ENCODE assay signal across 13 cellular contexts in genomic region chr9:72454871-72455471, GRCh38.
DNase-seq lines count a peak whose midpoint lies in the region; ATAC-seq, FAIRE-seq and TF ChIP-seq lines count a peak whose summit lies in the region.
"Had no signal": no experiment of that assay in that cellular context is flagged by ENCODE, and none has a peak within 500 bp of the region (broad histone marks: within the 10 kb centered on the region; RNA-seq: fewer than 3 reads in every experiment).

No MANE protein-coding gene starts in this region.

- intact Hi-C loops in kidney (cut with DNase I), result no loop called here

- H3K27ac ChIP-seq in HUES48 (ENCODE audit: low read depth, low read length) (peak overlapping the region; percentile 94), kidney (ENCODE audit: low read depth in 2 of 2, low read length in 2 of 2) (peak overlapping the region; percentile 3 to 64), small intestine (ENCODE audit: low read depth in 1 of 2, low read length in 1 of 2) (no peak overlapping the region)

- H3K4me1 ChIP-seq in HUES48 (ENCODE audit: control insufficient read depth, insufficient read depth, low read length), result peaks cover 31% of the 10 kb centered on the region
- peaks cover 6 to 15% of the 10 kb centered on the region in 2 donors for H3K4me1 ChIP-seq in kidney (ENCODE audit: control insufficient read depth in 1 of 2, insufficient read depth in 1 of 2, low read depth in 1 of 2, low read length in 2 of 2)
- H3K4me1 ChIP-seq in small intestine (ENCODE audit: control insufficient read depth in 2 of 2, insufficient read depth in 1 of 2, low read depth in 1 of 2, low read length in 1 of 2), result no peaks in the 10 kb centered on the region

- H3K27ac Mint-ChIP-seq in type B pancreatic cell, result no peak overlapping the region
- H3K27ac Mint-ChIP-seq: activated naive CD8-positive, alpha-beta T cell treated with anti-CD3 and anti-CD28 coated beads, Interleukin-2, amount 10 ng/mL, durations not matched to agents 7 days and 5 days had no signal

- TF ChIP-seq POLR2A in GM12891 (IDR thresholded peaks at IDR 0.05; ENCODE audit: low read depth, low read length), result no peak

- H3K4me1 Mint-ChIP-seq in type B pancreatic cell (ENCODE audit: unreplicated experiment), result peaks cover 22% of the 10 kb centered on the region

- no peak for ATAC-seq in GM21825 (IDR thresholded peaks at IDR 0.05; ENCODE audit: unreplicated experiment)
- ATAC-seq: naive thymus-derived CD4-positive, alpha-beta T cell had no signal

- 53 to 59% (median 56%) methylated on average over 2 of the region's 2 CpGs for WGBS in small intestine, 3 donors

- no peaks in the 10 kb centered on the region for H3K9me3 ChIP-seq in HUES48 (ENCODE audit: control insufficient read depth, insufficient read depth, low read length)
- H3K9me3 ChIP-seq in kidney (ENCODE audit: control insufficient read depth in 1 of 2, low read length in 2 of 2), result no peaks in the 10 kb centered on the region
- no peaks in the 10 kb centered on the region for H3K9me3 ChIP-seq in small intestine (ENCODE audit: control insufficient read depth, low read depth)

- FAIRE-seq in kidney (lab: Jason Lieb, UNC), result no peak
- no peak for FAIRE-seq in small intestine (lab: Jason Lieb, UNC)
- no peak for FAIRE-seq in GM12891 (lab: Jason Lieb, UNC)

- no peaks in the 10 kb centered on the region for H3K9me3 Mint-ChIP-seq in type B pancreatic cell

- TF ChIP-seq CTCF in kidney (IDR thresholded peaks at IDR 0.05; ENCODE audit: borderline replicate concordance, extremely low read depth, insufficient read depth) (no peak), type B pancreatic cell (conservative IDR thresholded peaks at IDR 0.05) (no peak)

- H3K9ac ChIP-seq in HUES48 (ENCODE audit: low read depth, low read length) (peak overlapping the region; percentile 42; the same call in 1 of the 2 replicates), kidney (ENCODE audit: low read length in 2 of 2) (no peak overlapping the region)

- H3K36me3 Mint-ChIP-seq in type B pancreatic cell, result no peaks in the 10 kb centered on the region
- H3K36me3 Mint-ChIP-seq: activated naive CD8-positive, alpha-beta T cell treated with anti-CD3 and anti-CD28 coated beads, Interleukin-2, amount 10 ng/mL, durations not matched to agents 7 days and 5 days; CD4-positive, CD25-positive, alpha-beta regulatory T cell; naive thymus-derived CD4-positive, alpha-beta T cell had no signal

- H3K27me3 ChIP-seq in HUES48 (ENCODE audit: control insufficient read depth, insufficient read depth, low read length) (no peaks in the 10 kb centered on the region), small intestine (ENCODE audit: control insufficient read depth in 2 of 2, insufficient read depth in 2 of 2, low read length in 2 of 2) (no peaks in the 10 kb centered on the region)

- DNase-seq in astrocyte of the hippocampus (ENCODE audit: low read depth, low spot score), result peak; percentile 61
- no peak for DNase-seq in kidney
- DNase-seq in small intestine, result peak; percentile 16
- DNase-seq in type B pancreatic cell (ENCODE audit: extremely low spot score, unreplicated experiment), result no peak
- DNase-seq in GM12891 (ENCODE audit: insufficient read length, low spot score), result no peak
- DNase-seq in mucosa of gallbladder (ENCODE audit: low spot score), result no peak
- DNase-seq: activated naive CD8-positive, alpha-beta T cell treated with anti-CD3 and anti-CD28 coated beads, Interleukin-2, amount 10 ng/mL, durations not matched to agents 7 days and 5 days; CD4-positive, CD25-positive, alpha-beta regulatory T cell; naive thymus-derived CD4-positive, alpha-beta T cell; NCI-H1694 treated with DMSO at 0.1 percent for 48 hours; SHP77 had no signal

- no peaks in the 10 kb centered on the region for H3K27me3 Mint-ChIP-seq in type B pancreatic cell
- H3K27me3 Mint-ChIP-seq: CD4-positive, CD25-positive, alpha-beta regulatory T cell had no signal

- H3K4me3 Mint-ChIP-seq in type B pancreatic cell, result no peak overlapping the region
- H3K4me3 Mint-ChIP-seq: activated naive CD8-positive, alpha-beta T cell treated with anti-CD3 and anti-CD28 coated beads, Interleukin-2, amount 10 ng/mL, durations not matched to agents 7 days and 5 days; CD4-positive, CD25-positive, alpha-beta regulatory T cell; naive thymus-derived CD4-positive, alpha-beta T cell had no signal

- H3K4me3 ChIP-seq in HUES48 (ENCODE audit: low read depth, low read length), result peak overlapping the region; percentile 35; the same call in 1 of the 2 replicates
- H3K4me3 ChIP-seq in kidney (ENCODE audit: low read length in 2 of 2), result peak overlapping the region in 1 of 2 donors; percentile 0
- H3K4me3 ChIP-seq in small intestine (ENCODE audit: low read depth in 1 of 2, low read length in 2 of 2), result no peak overlapping the region

- H3K36me3 ChIP-seq in HUES48 (ENCODE audit: control insufficient read depth, insufficient read depth, low read length) (no peaks in the 10 kb centered on the region), kidney (ENCODE audit: control insufficient read depth in 1 of 2, insufficient read depth in 2 of 2, low read length in 2 of 2) (no peaks in the 10 kb centered on the region), small intestine (ENCODE audit: control insufficient read depth in 2 of 2, insufficient read depth in 2 of 2, low read length in 2 of 2) (no peaks in the 10 kb centered on the region)

TF ChIP-seq in GM12891, 5 proteins besides CTCF, POLR2A, EP300 and RAD21:
- TF ChIP-seq POLR2AphosphoS5 (IDR thresholded peaks at IDR 0.05; ENCODE audit: low read depth, low read length) (no peak), SPI1 (IDR thresholded peaks at IDR 0.05; ENCODE audit: low read depth, low read length) (no peak)

Comparison
In these comparisons a context has a peak if more than half of its experiments do, and no peak if none do; other contexts are left out.
1. H3K27ac ChIP-seq: peak in HUES48 (single experiment) and kidney (2 of 2); none in small intestine (0 of 2).
2. DNase-seq: peak in astrocyte of the hippocampus (single experiment) and small intestine (single experiment); none in kidney (single experiment), type B pancreatic cell (single experiment), GM12891 (single experiment) and mucosa of gallbladder (single experiment).